Comparison of ENCODE assay signal across 1 cellular context in genomic region chr10:11538834-11539190, GRCh38.
TF ChIP-seq lines count a peak whose summit lies in the region.

No MANE protein-coding gene starts in this region.

TF ChIP-seq in SK-N-SH, 30 proteins besides CTCF, POLR2A, EP300 and RAD21:
- TF ChIP-seq RFX5 (IDR thresholded peaks at IDR 0.05; ENCODE audit: low read length) (no peak), POLR2AphosphoS5 (IDR thresholded peaks at IDR 0.05; ENCODE audit: low read depth, low read length) (no peak), REST (IDR thresholded peaks at IDR 0.05; ENCODE audit: low read depth, low read length) (no peak), ZBTB33 (IDR thresholded peaks at IDR 0.05; ENCODE audit: borderline replicate concordance, low read depth) (no peak), RXRA (IDR thresholded peaks at IDR 0.05; ENCODE audit: borderline replicate concordance, low read depth) (no peak), NFIC (IDR thresholded peaks at IDR 0.05; ENCODE audit: borderline replicate concordance) (no peak), MAX (IDR thresholded peaks at IDR 0.05; ENCODE audit: low read depth) (no peak), JUND (IDR thresholded peaks at IDR 0.05) (no peak), PBX3 (IDR thresholded peaks at IDR 0.05) (no peak), SMC3 (IDR thresholded peaks at IDR 0.05; ENCODE audit: low read depth, low read length) (no peak), FOXM1 (IDR thresholded peaks at IDR 0.05; ENCODE audit: low read depth) (no peak), TCF12 (IDR thresholded peaks at IDR 0.05) (no peak), YY1 (IDR thresholded peaks at IDR 0.05; ENCODE audit: low read depth) (no peak), NRF1 (IDR thresholded peaks at IDR 0.05; ENCODE audit: low read depth, low read length) (no peak), RCOR1 (IDR thresholded peaks at IDR 0.05; ENCODE audit: low read length) (no peak), EZH2phosphoT487 (IDR thresholded peaks at IDR 0.05; ENCODE audit: borderline replicate concordance, low read depth) (no peak), GATA2 (CRISPR knock-in tag; IDR thresholded peaks at IDR 0.05) (no peak), USF2 (IDR thresholded peaks at IDR 0.05; ENCODE audit: borderline replicate concordance, low read depth, low read length) (no peak), TEAD4 (IDR thresholded peaks at IDR 0.05; ENCODE audit: borderline replicate concordance, insufficient read depth) (no peak), IRF3 (IDR thresholded peaks at IDR 0.05; ENCODE audit: low read depth, low read length) (no peak)
